14 cellular contexts compared by ENCODE assay signal in the genomic region with DNA sequence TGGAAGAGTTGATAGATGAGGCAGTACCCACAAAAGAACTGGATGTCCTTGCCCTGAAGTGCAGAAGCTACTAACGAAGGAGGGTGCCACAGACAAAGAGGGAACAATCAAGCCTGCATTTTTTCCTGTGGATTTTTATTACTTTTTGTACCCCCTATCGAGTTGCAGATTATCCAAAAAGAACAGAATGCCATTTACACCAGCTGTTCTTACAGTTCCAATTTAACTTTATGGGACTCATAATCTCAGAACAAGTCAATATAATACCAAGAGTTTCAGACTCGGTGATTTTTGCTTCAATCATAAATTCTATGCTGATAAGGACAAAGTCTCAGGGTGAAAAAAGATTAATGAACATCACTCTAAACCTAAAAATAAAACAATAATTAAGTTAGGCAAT. TPM values are rescaled to one million over a fixed set of nuclear protein-coding genes. Genes with fewer than 3 reads are reported as not detected.
A peak's percentile ranks its signal among the peaks of the same experiment; 100 is the strongest.
DNase-seq lines count a peak whose midpoint lies in the region; ATAC-seq and TF ChIP-seq lines count a peak whose summit lies in the region.
"Had no signal": no experiment of that assay in that cellular context is flagged by ENCODE, and none has a peak within 500 bp of the region (broad histone marks: within the 10 kb centered on the region; RNA-seq: fewer than 3 reads in every experiment).

No MANE protein-coding gene starts in this region.

- no peak overlapping the region for H2BK15ac ChIP-seq in mesendoderm (replicated peaks; ENCODE audit: low read depth)

- no peak for TF ChIP-seq CTCF in HEK293 (tag by site-specific recombination; IDR thresholded peaks at IDR 0.05)
- no peak for TF ChIP-seq CTCF in uterus (IDR thresholded peaks at IDR 0.05)

- H3K9me3 ChIP-seq in HEK293 (ENCODE audit: control insufficient read depth, insufficient read depth, low read depth, low read length), result no peaks in the 10 kb centered on the region
- no peaks in the 10 kb centered on the region for H3K9me3 ChIP-seq in SK-N-MC (ENCODE audit: low read depth, low read length)
- H3K9me3 ChIP-seq in uterus, result no peaks in the 10 kb centered on the region
- H3K9me3 ChIP-seq: BE2C had no signal

- H3K27ac ChIP-seq in HEK293 (ENCODE audit: extremely low read depth, low read depth, low read length) (no peak overlapping the region), SK-N-MC (peak overlapping the region; percentile 67; the same call in 1 of the 2 replicates), mesendoderm (ENCODE audit: low read depth, low read length) (no peak overlapping the region), uterus (peak overlapping the region; percentile 97 to 98)
- H3K27ac ChIP-seq: C4-2B, GM23248 had no signal

- DNase-seq in SK-N-MC (ENCODE audit: low read depth, low spot score) (no peak), mesendoderm (no peak), uterus (no peak), retina (no peak)
- no peak for DNase-seq in activated naive CD4-positive, alpha-beta T cell treated with Interleukin-2 at 50 U/mL for 16 hours
- DNase-seq: BE2C; CD4-positive, alpha-beta memory T cell; DMS79; GM23248 had no signal

- H3K9ac ChIP-seq in SK-N-MC (ENCODE audit: insufficient read length), result no peak overlapping the region
- no peak overlapping the region for H3K9ac ChIP-seq in mesendoderm (ENCODE audit: low read length)
- H3K9ac ChIP-seq: GM23248 had no signal

- no peak overlapping the region for H3K18ac ChIP-seq in mesendoderm (ENCODE audit: low read length)

- H3K36me3 ChIP-seq in HEK293 (ENCODE audit: control insufficient read depth in 2 of 2, insufficient read depth in 1 of 2, low read length in 2 of 2) (no peaks in the 10 kb centered on the region), SK-N-MC (ENCODE audit: insufficient read depth, low read length) (no peaks in the 10 kb centered on the region), mesendoderm (ENCODE audit: control insufficient read depth, insufficient read depth, low read length) (no peaks in the 10 kb centered on the region), uterus (no peaks in the 10 kb centered on the region)
- H3K36me3 ChIP-seq: BE2C had no signal

- no peak for TF ChIP-seq POLR2A in uterus (IDR thresholded peaks at IDR 0.05)

- peak overlapping the region; percentile 92 for H2BK5ac ChIP-seq in mesendoderm (ENCODE audit: low read length)

- no peak overlapping the region for H3K56ac ChIP-seq in mesendoderm (ENCODE audit: low read length)

- no peak for ATAC-seq in HG02798 (IDR thresholded peaks at IDR 0.05; ENCODE audit: poor library complexity, unreplicated experiment)
- ATAC-seq: GM12878, HCT116 had no signal

- no peaks in the 10 kb centered on the region for H3K79me1 ChIP-seq in mesendoderm (ENCODE audit: low read length)

- no peak overlapping the region for H3K23ac ChIP-seq in mesendoderm (ENCODE audit: low read length)

- H3K4me1 ChIP-seq in HEK293 (ENCODE audit: control insufficient read depth, insufficient read depth, low read length), result peaks cover 4% of the 10 kb centered on the region; the same call in 1 of the 2 replicates
- H3K4me1 ChIP-seq in mesendoderm (ENCODE audit: control insufficient read depth, low read depth, low read length), result peaks cover 5% of the 10 kb centered on the region
- H3K4me1 ChIP-seq in uterus, result peaks cover 0 to 12% of the 10 kb centered on the region in 2 donors
- H3K4me1 ChIP-seq: BE2C had no signal

- H3K4ac ChIP-seq in mesendoderm (ENCODE audit: low read depth, low read length), result no peak overlapping the region

- H3K27me3 ChIP-seq in mesendoderm (ENCODE audit: insufficient read depth, low read length, poor library complexity) (no peaks in the 10 kb centered on the region), uterus (no peaks in the 10 kb centered on the region)
- H3K27me3 ChIP-seq: BE2C had no signal

- H2AK5ac ChIP-seq in mesendoderm (ENCODE audit: low read length), result no peak overlapping the region

- no CpG with 5 or more reads among the region's 3 CpGs for WGBS in mesendoderm (ENCODE audit: extremely low coverage, insufficient coverage, low lambda C conversion rate)

- no peak overlapping the region for H3K4me2 ChIP-seq in mesendoderm (ENCODE audit: low read length)

- no peak overlapping the region for H2BK120ac ChIP-seq in mesendoderm (ENCODE audit: low read depth, low read length)

- POLR2A ChIA-PET in HEK293 (lab: Yijun Ruan, JAX), result no interaction called here

- CTCF ChIA-PET in HEK293 (lab: Yijun Ruan, JAX), result interaction anchor here (0.8 to 4.1 kb wide), 3 partner anchors 11 to 360 kb away, joined by 4 to 30 read pairs (median 6); no protein-coding TSS in a partner anchor

- H4K5ac ChIP-seq in mesendoderm (ENCODE audit: low read length), result no peak overlapping the region

- intact Hi-C loops in uterus (cut with DNase I; ENCODE audit: low total_unique reads), result no loop called here

- H3K79me2 ChIP-seq in mesendoderm (ENCODE audit: control insufficient read depth, insufficient read depth, low read length), result peaks cover 9% of the 10 kb centered on the region

- H4K8ac ChIP-seq in mesendoderm (ENCODE audit: low read depth, low read length), result no peak overlapping the region

- H3K4me3 ChIP-seq in HEK293 (ENCODE audit: low read depth, low read length) (no peak overlapping the region), SK-N-MC (0 out of 2 replicates have a peak overlapping the region, but pooled peaks have one; percentile 1), mesendoderm (ENCODE audit: low read length) (no peak overlapping the region), uterus (no peak overlapping the region)
- H3K4me3 ChIP-seq: GM12878, GM23248 had no signal

TF ChIP-seq in HEK293, 187 proteins besides CTCF, POLR2A, EP300 and RAD21 (continues in another document):
- TF ChIP-seq ZNF112 (tag by site-specific recombination; IDR thresholded peaks at IDR 0.05), result no peak
- TF ChIP-seq ZNF24 (tag by site-specific recombination; IDR thresholded peaks at IDR 0.05), result 0 out of 2 replicates have a peak, but pooled peaks have one; percentile 17
- TF ChIP-seq, protein P1, sequence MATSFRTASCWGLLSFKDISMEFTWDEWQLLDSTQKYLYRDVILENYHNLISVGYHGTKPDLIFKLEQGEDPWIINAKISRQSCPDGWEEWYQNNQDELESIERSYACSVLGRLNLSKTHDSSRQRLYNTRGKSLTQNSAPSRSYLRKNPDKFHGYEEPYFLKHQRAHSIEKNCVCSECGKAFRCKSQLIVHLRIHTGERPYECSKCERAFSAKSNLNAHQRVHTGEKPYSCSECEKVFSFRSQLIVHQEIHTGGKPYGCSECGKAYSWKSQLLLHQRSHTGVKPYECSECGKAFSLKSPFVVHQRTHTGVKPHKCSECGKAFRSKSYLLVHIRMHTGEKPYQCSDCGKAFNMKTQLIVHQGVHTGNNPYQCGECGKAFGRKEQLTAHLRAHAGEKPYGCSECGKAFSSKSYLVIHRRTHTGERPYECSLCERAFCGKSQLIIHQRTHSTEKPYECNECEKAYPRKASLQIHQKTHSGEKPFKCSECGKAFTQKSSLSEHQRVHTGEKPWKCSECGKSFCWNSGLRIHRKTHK (tag by site-specific recombination; IDR thresholded peaks at IDR 0.05), result no peak
- no peak for TF ChIP-seq HOXC10 (CRISPR knock-in tag; IDR thresholded peaks at IDR 0.05)
- TF ChIP-seq ZNF423 (tag by site-specific recombination; IDR thresholded peaks at IDR 0.05), result 0 out of 2 replicates have a peak, but pooled peaks have one; percentile 54
- no peak for TF ChIP-seq SP7 (tag by site-specific recombination; IDR thresholded peaks at IDR 0.05)
- TF ChIP-seq OVOL3 (tag by site-specific recombination; IDR thresholded peaks at IDR 0.05), result no peak
- TF ChIP-seq, protein P2, sequence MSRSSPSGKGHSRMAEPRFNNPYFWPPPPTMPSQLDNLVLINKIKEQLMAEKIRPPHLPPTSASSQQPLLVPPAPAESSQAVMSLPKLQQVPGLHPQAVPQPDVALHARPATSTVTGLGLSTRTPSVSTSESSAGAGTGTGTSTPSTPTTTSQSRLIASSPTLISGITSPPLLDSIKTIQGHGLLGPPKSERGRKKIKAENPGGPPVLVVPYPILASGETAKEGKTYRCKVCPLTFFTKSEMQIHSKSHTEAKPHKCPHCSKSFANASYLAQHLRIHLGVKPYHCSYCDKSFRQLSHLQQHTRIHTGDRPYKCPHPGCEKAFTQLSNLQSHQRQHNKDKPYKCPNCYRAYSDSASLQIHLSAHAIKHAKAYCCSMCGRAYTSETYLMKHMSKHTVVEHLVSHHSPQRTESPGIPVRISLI (tag by site-specific recombination; IDR thresholded peaks at IDR 0.05), result no peak
- TF ChIP-seq, protein P3, sequence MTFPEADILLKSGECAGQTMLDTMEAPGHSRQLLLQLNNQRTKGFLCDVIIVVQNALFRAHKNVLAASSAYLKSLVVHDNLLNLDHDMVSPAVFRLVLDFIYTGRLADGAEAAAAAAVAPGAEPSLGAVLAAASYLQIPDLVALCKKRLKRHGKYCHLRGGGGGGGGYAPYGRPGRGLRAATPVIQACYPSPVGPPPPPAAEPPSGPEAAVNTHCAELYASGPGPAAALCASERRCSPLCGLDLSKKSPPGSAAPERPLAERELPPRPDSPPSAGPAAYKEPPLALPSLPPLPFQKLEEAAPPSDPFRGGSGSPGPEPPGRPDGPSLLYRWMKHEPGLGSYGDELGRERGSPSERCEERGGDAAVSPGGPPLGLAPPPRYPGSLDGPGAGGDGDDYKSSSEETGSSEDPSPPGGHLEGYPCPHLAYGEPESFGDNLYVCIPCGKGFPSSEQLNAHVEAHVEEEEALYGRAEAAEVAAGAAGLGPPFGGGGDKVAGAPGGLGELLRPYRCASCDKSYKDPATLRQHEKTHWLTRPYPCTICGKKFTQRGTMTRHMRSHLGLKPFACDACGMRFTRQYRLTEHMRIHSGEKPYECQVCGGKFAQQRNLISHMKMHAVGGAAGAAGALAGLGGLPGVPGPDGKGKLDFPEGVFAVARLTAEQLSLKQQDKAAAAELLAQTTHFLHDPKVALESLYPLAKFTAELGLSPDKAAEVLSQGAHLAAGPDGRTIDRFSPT (tag by site-specific recombination; IDR thresholded peaks at IDR 0.05), result no peak
- no peak for TF ChIP-seq SP2 (tag by site-specific recombination; IDR thresholded peaks at IDR 0.05)
- TF ChIP-seq KLF1 (tag by site-specific recombination; IDR thresholded peaks at IDR 0.05), result no peak
- no peak for TF ChIP-seq ZNF394 (tag by site-specific recombination; IDR thresholded peaks at IDR 0.05; ENCODE audit: borderline replicate concordance)
- peak; percentile 29; the same call in 1 of the 2 replicates for TF ChIP-seq GLIS1 (tag by site-specific recombination; IDR thresholded peaks at IDR 0.05)
- TF ChIP-seq ZSCAN30 (tag by site-specific recombination; IDR thresholded peaks at IDR 0.05), result peak; percentile 67
- TF ChIP-seq ZNF792 (tag by site-specific recombination; IDR thresholded peaks at IDR 0.05), result no peak
- no peak for TF ChIP-seq ZNF341 (tag by site-specific recombination; IDR thresholded peaks at IDR 0.05; ENCODE audit: low read depth)
- TF ChIP-seq ZNF843 (tag by site-specific recombination; IDR thresholded peaks at IDR 0.05), result peak; percentile 87
- TF ChIP-seq ZNF549 (tag by site-specific recombination; IDR thresholded peaks at IDR 0.05), result no peak
- peak; percentile 66; the same call in 1 of the 2 replicates for TF ChIP-seq ZNF677 (tag by site-specific recombination; IDR thresholded peaks at IDR 0.05)

RNA-seq across cellular contexts. Expression of a gene that starts 4.0 kb away (rescaled TPM):
- 9.6 TPM for polyA plus RNA-seq in mesendoderm (2013, experiment 1 of 2)
- 9.0 TPM for polyA plus RNA-seq in mesendoderm (2013, experiment 2 of 2)
- 10 to 100 TPM in 2 of 4 donors, 1 to 10 TPM in 2; 7.6 to 29.6 (median 12.4) TPM for total RNA-seq in uterus
- total RNA-seq: CD4-positive, alpha-beta memory T cell had no signal
- polyA plus RNA-seq: CD4-positive, alpha-beta memory T cell had no signal

Comparison
In these comparisons a context has a peak if more than half of its experiments do, and no peak if none do; other contexts are left out.
1. H3K27ac ChIP-seq: peak in SK-N-MC (single experiment) and uterus (2 of 2); none in HEK293 (single experiment) and mesendoderm (single experiment).